8 cellular contexts compared by ENCODE assay signal in genomic region chr2:190718652-190719526, GRCh38.
DNase-seq lines count a peak whose midpoint lies in the region; ATAC-seq and TF ChIP-seq lines count a peak whose summit lies in the region.

No MANE protein-coding gene starts in this region.

- H3K4me3 Mint-ChIP-seq in CD4-positive, alpha-beta memory T cell, result peak overlapping the region in 2 of 8 donors; percentile 1 to 12

- TF ChIP-seq POLR2A in esophagus muscularis mucosa (IDR thresholded peaks at IDR 0.05; ENCODE audit: low read depth), result no peak

- no peak for TF ChIP-seq EP300 in esophagus muscularis mucosa (IDR thresholded peaks at IDR 0.05)

- H3K36me3 ChIP-seq in A673 (ENCODE audit: insufficient read depth, low read length, poor library complexity, severe bottlenecking) (no peaks in the 10 kb centered on the region), esophagus muscularis mucosa (no peaks in the 10 kb centered on the region)
- no peaks in the 10 kb centered on the region for H3K36me3 ChIP-seq in CD4-positive, alpha-beta memory T cell (ENCODE audit: insufficient read depth, low read length)

- CTCF ChIA-PET in A673 (lab: Charles Lee), result no interaction called here
- CTCF ChIA-PET in CD4-positive, alpha-beta memory T cell (lab: Charles Lee; ENCODE audit: partially characterized antibody), result no interaction called here

- no peak overlapping the region for H3K27ac Mint-ChIP-seq in CD4-positive, alpha-beta memory T cell

- H3K4me1 Mint-ChIP-seq in CD4-positive, alpha-beta memory T cell, result peaks cover 15 to 25% (median 22%) of the 10 kb centered on the region in 4 donors

- no TSS peak for BruUV-seq in A673 (replicated peaks; lab: Mats Ljungman, UMichigan)

- DNase-seq in A673 (ENCODE audit: low spot score) (peak; percentile 27), T1000 (lab: John Stamatoyannopoulos, UW) (peak; percentile 73), esophagus muscularis mucosa (ENCODE audit: extremely low spot score) (peak; percentile 19), NCI-H2029 treated with DMSO at 0.1 percent for 48 hours (lab: John Stamatoyannopoulos, UW) (no peak)
- peak; percentile 51 for DNase-seq in stimulated activated CD4-positive, alpha-beta T cell treated with anti-CD3 and anti-CD28 coated beads, Interleukin-12 subunit alpha, Interleukin-12 subunit beta, amount 100 ng/mL, for 4 hours
- no peak for DNase-seq in CD4-positive, alpha-beta memory T cell

- no peaks in the 10 kb centered on the region for H3K9me3 ChIP-seq in A673 (ENCODE audit: low read depth, low read length, poor library complexity, severe bottlenecking)
- no peaks in the 10 kb centered on the region for H3K9me3 ChIP-seq in esophagus muscularis mucosa
- no peaks in the 10 kb centered on the region for H3K9me3 ChIP-seq in CD4-positive, alpha-beta memory T cell (ENCODE audit: control insufficient read depth in 1 of 2, low read length in 2 of 2)

- TF ChIP-seq CTCF in A673 (conservative IDR thresholded peaks at IDR 0.05; ENCODE audit: low read depth, low read length) (no peak), esophagus muscularis mucosa (IDR thresholded peaks at IDR 0.05) (no peak)

- H3K9me3 Mint-ChIP-seq in CD4-positive, alpha-beta memory T cell, result no peaks in the 10 kb centered on the region

- H3K36me3 Mint-ChIP-seq in CD4-positive, alpha-beta memory T cell, result no peaks in the 10 kb centered on the region

- intact Hi-C loops in A673 (cut with micrococcal nuclease; ENCODE audit: unreplicated experiment), result no loop called here
- intact Hi-C loops in esophagus muscularis mucosa (cut with DNase I), result no loop called here
- intact Hi-C loops in CD4-positive, alpha-beta memory T cell (cut with micrococcal nuclease), result no loop called here

- no peak overlapping the region for H3K4me3 ChIP-seq in A673 (ENCODE audit: low read depth, low read length, poor library complexity, severe bottlenecking)
- H3K4me3 ChIP-seq in esophagus muscularis mucosa, result no peak overlapping the region
- no peak overlapping the region for H3K4me3 ChIP-seq in CD4-positive, alpha-beta memory T cell (ENCODE audit: low read length in 2 of 2)

- H3K27me3 ChIP-seq in A673 (replicated peaks; ENCODE audit: insufficient read depth, low read depth, low read length, poor library complexity) (no peaks in the 10 kb centered on the region), esophagus muscularis mucosa (no peaks in the 10 kb centered on the region)
- H3K27me3 ChIP-seq in CD4-positive, alpha-beta memory T cell (ENCODE audit: insufficient read depth, low read length), result no peaks in the 10 kb centered on the region

- H3K4me1 ChIP-seq in A673 (ENCODE audit: insufficient read depth, low read length, poor library complexity, severe bottlenecking), result no peaks in the 10 kb centered on the region
- H3K4me1 ChIP-seq in esophagus muscularis mucosa, result peaks cover 0 to 15% (median 8%) of the 10 kb centered on the region in 4 donors
- H3K4me1 ChIP-seq in CD4-positive, alpha-beta memory T cell (ENCODE audit: insufficient read depth, low read length), result peaks cover 32% of the 10 kb centered on the region

- H3K27me3 Mint-ChIP-seq in CD4-positive, alpha-beta memory T cell, result peaks cover 3 to 10% of the 10 kb centered on the region in 2 donors

- H3K27ac ChIP-seq in A673 (ENCODE audit: low read depth, low read length, poor library complexity, severe bottlenecking), result no peak overlapping the region
- no peak overlapping the region for H3K27ac ChIP-seq in esophagus muscularis mucosa (replicated peaks in 1 of 4)
- no peak overlapping the region for H3K27ac ChIP-seq in CD4-positive, alpha-beta memory T cell (ENCODE audit: low read depth, low read length)

- 69% methylated on average over 7 of the region's 7 CpGs for WGBS in esophagus muscularis mucosa

- POLR2A ChIA-PET in A673 (lab: Charles Lee; ENCODE audit: low non-redundant PET), result no interaction called here
- POLR2A ChIA-PET in CD4-positive, alpha-beta memory T cell (lab: Charles Lee; ENCODE audit: partially characterized antibody), result no interaction called here

- ATAC-seq in GM18868 (IDR thresholded peaks at IDR 0.05; ENCODE audit: unreplicated experiment), result peak; percentile 65
- peak; percentile 73 for ATAC-seq in HG03045 (IDR thresholded peaks at IDR 0.05; ENCODE audit: unreplicated experiment)

Comparison
In these comparisons a context has a peak if more than half of its experiments do, and no peak if none do; other contexts are left out.
1. DNase-seq: peak in A673 (single experiment), T1000 (single experiment), esophagus muscularis mucosa (single experiment) and stimulated activated CD4-positive, alpha-beta T cell treated with anti-CD3 and anti-CD28 coated beads, Interleukin-12 subunit alpha, Interleukin-12 subunit beta, amount 100 ng/mL, for 4 hours (single experiment); none in NCI-H2029 treated with DMSO at 0.1 percent for 48 hours (single experiment) and CD4-positive, alpha-beta memory T cell (0 of 5).